In the genomic region with DNA sequence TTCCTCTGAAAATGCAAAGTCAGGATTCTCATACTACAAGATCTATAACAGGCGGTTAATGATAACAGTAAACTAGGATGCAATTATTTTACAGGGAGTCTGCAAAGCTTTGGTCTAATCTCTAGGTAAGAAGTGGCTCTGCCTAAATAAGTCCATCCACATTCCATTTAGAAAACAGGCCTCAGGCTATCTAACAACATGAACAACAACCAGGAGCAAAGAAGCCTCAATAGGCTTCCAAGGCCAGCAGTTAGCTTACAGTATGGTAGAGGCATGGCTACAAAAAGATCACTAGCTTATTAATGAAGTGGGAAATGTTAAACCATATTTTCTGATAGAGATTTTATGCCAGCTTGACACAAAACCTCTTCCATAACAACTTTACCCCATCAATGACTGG, we compare ENCODE assay signal across 30 cellular contexts. TPM values are rescaled to one million over a fixed set of nuclear protein-coding genes. Genes with fewer than 3 reads are reported as not detected.
A peak's percentile ranks its signal among the peaks of the same experiment; 100 is the strongest.
DNase-seq lines count a peak whose midpoint lies in the region; ATAC-seq, FAIRE-seq and TF ChIP-seq lines count a peak whose summit lies in the region.
"Had no signal": no experiment of that assay in that cellular context is flagged by ENCODE, and none has a peak within 500 bp of the region (broad histone marks: within the 10 kb centered on the region; RNA-seq: fewer than 3 reads in every experiment).

No MANE protein-coding gene starts in this region.

- no peak for ATAC-seq in K562
- ATAC-seq: activated T-helper 17 cell treated with anti-CD3 and anti-CD28 coated beads, Interleukin-2, amount 50 U/mL, for 72 hours; PC-3; Right ventricle myocardium inferior had no signal

- no peaks in the 10 kb centered on the region for H4K20me1 ChIP-seq in K562 (replicated peaks; ENCODE audit: control insufficient read depth, insufficient read depth, low read length)
- H4K20me1 ChIP-seq: BLaER1 had no signal

- POLR2A ChIA-PET in K562 (lab: Yijun Ruan, JAX), result no interaction called here

- FAIRE-seq in K562 (lab: Jason Lieb, UNC), result no peak
- FAIRE-seq: GM12892, keratinocyte, small intestine, urothelium cell line had no signal

- TF ChIP-seq EP300 in K562 (IDR thresholded peaks at IDR 0.05; ENCODE audit: low read length), result no peak
- TF ChIP-seq EP300 in sigmoid colon (IDR thresholded peaks at IDR 0.05), result no peak

- no peaks in the 10 kb centered on the region; a peak in 1 of 5 replicates for H3K4me1 ChIP-seq in K562 (replicated peaks in 1 of 2; ENCODE audit: control insufficient read depth in 2 of 2, insufficient read depth in 2 of 2, low read length in 2 of 2)
- no peaks in the 10 kb centered on the region for H3K4me1 ChIP-seq in muscle layer of colon (ENCODE audit: insufficient read depth, low read length)
- peaks cover 0 to 20% (median 18%) of the 10 kb centered on the region in 4 donors for H3K4me1 ChIP-seq in sigmoid colon
- H3K4me1 ChIP-seq: BLaER1 had no signal

- in situ Hi-C loops in K562 (cut with MboI), result no loop called here

- intact Hi-C loops in K562 (cut with micrococcal nuclease), result no loop called here
- intact Hi-C loops in sigmoid colon (cut with DNase I), result loop anchor here (5.0 kb wide), 1 partner anchor 279 kb away; no protein-coding TSS in a partner anchor

- H2AFZ ChIP-seq in K562 (ENCODE audit: low read depth, low read length), result no peak overlapping the region

- no peaks in the 10 kb centered on the region for H3K79me2 ChIP-seq in K562 (ENCODE audit: control insufficient read depth, insufficient read depth, low read length)

- no TSS peak for BruUV-seq in K562 (replicated peaks; lab: Mats Ljungman, UMichigan)

- TF ChIP-seq CTCF in K562 (IDR thresholded peaks at IDR 0.05 in 2 of 3, conservative IDR thresholded peaks at IDR 0.05 in 1 of 3; ENCODE audit: insufficient read depth in 2 of 3, low read depth in 1 of 3, low read length in 3 of 3) (no peak), sigmoid colon (IDR thresholded peaks at IDR 0.05) (no peak)

- TF ChIP-seq POLR2A in K562 (conservative IDR thresholded peaks at IDR 0.05), result no peak
- no peak for TF ChIP-seq POLR2A in sigmoid colon (IDR thresholded peaks at IDR 0.05)

- CTCF ChIA-PET in K562 (lab: Yijun Ruan, JAX; ENCODE audit: low intra/inter-chr PET ratio), result no interaction called here

- no peak overlapping the region for H3K4me2 ChIP-seq in K562 (ENCODE audit: insufficient read depth, low read length)
- H3K4me2 ChIP-seq: BLaER1 had no signal

- TF ChIP-seq RAD21 in K562 (CRISPR knock-in tag; conservative IDR thresholded peaks at IDR 0.05 in 1 of 2, IDR thresholded peaks at IDR 0.05 in 1 of 2), result no peak

- no peaks in the 10 kb centered on the region for H3K9me1 ChIP-seq in K562 (ENCODE audit: control insufficient read depth, insufficient read depth, low read length)

- peak; percentile 27 for DNase-seq in M059J (ENCODE audit: low read depth)
- no peak for DNase-seq in K562 (ENCODE audit: extremely low read depth in 1 of 4, low spot score in 3 of 4)
- DNase-seq in sigmoid colon, result no peak
- DNase-seq in activated CD8-positive, alpha-beta memory T cell treated with anti-CD3 and anti-CD28 coated beads, Interleukin-2, amount 50 U/mL, for 48 hours, result no peak
- no peak for DNase-seq in activated effector memory CD4-positive, alpha-beta T cell treated with anti-CD3 and anti-CD28 coated beads, Interleukin-2, amount 50 U/mL, for 16 hours
- no peak for DNase-seq in DMS79 treated with DMSO at 0.1 percent for 48 hours (lab: John Stamatoyannopoulos, UW)
- DNase-seq: activated CD4-positive, alpha-beta memory T cell treated with anti-CD3 and anti-CD28 coated beads for 36 hours; activated CD4-positive, alpha-beta T cell treated with anti-CD3 and anti-CD28 coated beads for 1 hour; aorta; caudate nucleus; DMS153; endodermal cell; H9; left ventricle myocardium inferior; naive B cell; NCI-H2081; NCI-H526; occipital lobe; PC-3; small intestine; stimulated activated naive CD4-positive, alpha-beta T cell treated with Interleukin-2 at 50 U/mL for 16 hours had no signal

- no peaks in the 10 kb centered on the region for H3K27me3 ChIP-seq in K562 (ENCODE audit: control insufficient read depth in 2 of 2, insufficient read depth in 2 of 2, low read length in 2 of 2)
- H3K27me3 ChIP-seq in muscle layer of colon (ENCODE audit: control insufficient read depth in 1 of 2, insufficient read depth in 2 of 2, low read length in 2 of 2), result no peaks in the 10 kb centered on the region
- no peaks in the 10 kb centered on the region for H3K27me3 ChIP-seq in sigmoid colon
- H3K27me3 ChIP-seq: BLaER1 had no signal

- peak overlapping the region; percentile 1; the same call in 1 of the 3 replicates for H3K27ac ChIP-seq in K562 (ENCODE audit: extremely low read depth, low read depth, low read length)
- peak overlapping the region; percentile 75 for H3K27ac ChIP-seq in muscle layer of colon (ENCODE audit: low read depth, low read length)
- H3K27ac ChIP-seq in sigmoid colon, result peak overlapping the region in 3 of 4 donors; percentile 90 to 93 (median 92)
- H3K27ac ChIP-seq: BLaER1, left ventricle myocardium inferior had no signal

- H3K36me3 ChIP-seq in K562 (ENCODE audit: control insufficient read depth, insufficient read depth, low read length), result peaks cover 47% of the 10 kb centered on the region; the same call in 2 of the 3 replicates
- no peaks in the 10 kb centered on the region for H3K36me3 ChIP-seq in muscle layer of colon (ENCODE audit: insufficient read depth, low read length)
- no peaks in the 10 kb centered on the region for H3K36me3 ChIP-seq in sigmoid colon

- no peak overlapping the region for H3K4me3 ChIP-seq in K562
- peak overlapping the region; percentile 15 to 83 for H3K4me3 ChIP-seq in muscle layer of colon (ENCODE audit: low read depth in 1 of 2, low read length in 2 of 2)
- H3K4me3 ChIP-seq in sigmoid colon, result peak overlapping the region; percentile 76 to 96 (median 81)
- H3K4me3 ChIP-seq: BLaER1, left ventricle myocardium inferior had no signal

- 76% methylated on average over 1 of the region's 1 CpG for WGBS in K562 (ENCODE audit: insufficient coverage, low coverage, missing lambda C conversion rate)
- 79 to 97% methylated on average over 1 of the region's 1 CpG for WGBS in sigmoid colon, 2 donors

- H3K9me3 ChIP-seq in K562 (replicated peaks; ENCODE audit: control insufficient read depth, insufficient read depth, low read depth, low read length), result peaks cover 4% of the 10 kb centered on the region
- H3K9me3 ChIP-seq in muscle layer of colon (ENCODE audit: low read length), result no peaks in the 10 kb centered on the region
- no peaks in the 10 kb centered on the region for H3K9me3 ChIP-seq in sigmoid colon
- H3K9me3 ChIP-seq: left ventricle myocardium inferior had no signal

- H3K9ac ChIP-seq in K562 (ENCODE audit: insufficient read depth in 1 of 2, low read depth in 2 of 2, low read length in 2 of 2) (no peak overlapping the region), muscle layer of colon (ENCODE audit: low read length) (peak overlapping the region; percentile 94)
- H3K9ac ChIP-seq: BLaER1 had no signal

TF ChIP-seq in K562, 482 proteins besides CTCF, POLR2A, EP300 and RAD21:
- TF ChIP-seq, protein P1, sequence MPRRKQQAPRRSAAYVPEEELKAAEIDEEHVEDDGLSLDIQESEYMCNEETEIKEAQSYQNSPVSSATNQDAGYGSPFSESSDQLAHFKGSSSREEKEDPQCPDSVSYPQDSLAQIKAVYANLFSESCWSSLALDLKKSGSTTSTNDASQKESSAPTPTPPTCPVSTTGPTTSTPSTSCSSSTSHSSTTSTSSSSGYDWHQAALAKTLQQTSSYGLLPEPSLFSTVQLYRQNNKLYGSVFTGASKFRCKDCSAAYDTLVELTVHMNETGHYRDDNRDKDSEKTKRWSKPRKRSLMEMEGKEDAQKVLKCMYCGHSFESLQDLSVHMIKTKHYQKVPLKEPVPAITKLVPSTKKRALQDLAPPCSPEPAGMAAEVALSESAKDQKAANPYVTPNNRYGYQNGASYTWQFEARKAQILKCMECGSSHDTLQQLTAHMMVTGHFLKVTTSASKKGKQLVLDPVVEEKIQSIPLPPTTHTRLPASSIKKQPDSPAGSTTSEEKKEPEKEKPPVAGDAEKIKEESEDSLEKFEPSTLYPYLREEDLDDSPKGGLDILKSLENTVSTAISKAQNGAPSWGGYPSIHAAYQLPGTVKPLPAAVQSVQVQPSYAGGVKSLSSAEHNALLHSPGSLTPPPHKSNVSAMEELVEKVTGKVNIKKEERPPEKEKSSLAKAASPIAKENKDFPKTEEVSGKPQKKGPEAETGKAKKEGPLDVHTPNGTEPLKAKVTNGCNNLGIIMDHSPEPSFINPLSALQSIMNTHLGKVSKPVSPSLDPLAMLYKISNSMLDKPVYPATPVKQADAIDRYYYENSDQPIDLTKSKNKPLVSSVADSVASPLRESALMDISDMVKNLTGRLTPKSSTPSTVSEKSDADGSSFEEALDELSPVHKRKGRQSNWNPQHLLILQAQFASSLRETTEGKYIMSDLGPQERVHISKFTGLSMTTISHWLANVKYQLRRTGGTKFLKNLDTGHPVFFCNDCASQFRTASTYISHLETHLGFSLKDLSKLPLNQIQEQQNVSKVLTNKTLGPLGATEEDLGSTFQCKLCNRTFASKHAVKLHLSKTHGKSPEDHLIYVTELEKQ (CRISPR knock-in tag; IDR thresholded peaks at IDR 0.05), result no peak
- TF ChIP-seq C11orf30 (IDR thresholded peaks at IDR 0.05; ENCODE audit: low read depth), result peak; percentile 26
- peak; percentile 44; the same call in 1 of the 2 replicates for TF ChIP-seq ZNF316 (IDR thresholded peaks at IDR 0.05)
- no peak for TF ChIP-seq RBBP5 (IDR thresholded peaks at IDR 0.05; ENCODE audit: borderline replicate concordance, insufficient read depth, low read length, poor library complexity, severe bottlenecking)

RNA-seq across cellular contexts. Expression of a gene that starts 6.4 kb away (rescaled TPM):
- 4.4 and 5.3 TPM in 2 replicates for total RNA-seq in M059J (2014; rRNA removed; shearing (Covaris generic))
- not detected in 2 replicates for total RNA-seq in K562 (2011; cell fraction: chromatin; rRNA removed; ENCODE audit: low replicate concordance)
- not detected in 2 replicates for total RNA-seq in K562 (2011; cell fraction: nucleolus; rRNA removed)
- total RNA-seq in K562 (2011; cell fraction: nucleoplasm; rRNA removed), result not detected in 2 replicates
- not detected in 2 replicates for total RNA-seq in K562 (2014; rRNA removed)
- total RNA-seq in K562 (2014; rRNA removed; fragmentation: Illumina TruSeq; extraction: Trizol), result not detected in 2 replicates
- not detected in 2 replicates for total RNA-seq in K562 (2015; rRNA removed; fragmentation: Illumina TruSeq; extraction: Trizol)
- not detected in 2 replicates for total RNA-seq in K562 (2021)
- not detected in 2 replicates for polyA plus RNA-seq in K562 (2011; rRNA removed)
- polyA plus RNA-seq in K562 (2011; cell fraction: cytosol; rRNA removed), result not detected in 2 replicates
- not detected in 2 replicates for polyA plus RNA-seq in K562 (2011; cell fraction: nucleus; rRNA removed)
- 0.03 TPM in 1 of 2 replicates, not detected in the other for polyA plus RNA-seq in K562 (2012)
- not detected in 2 replicates for polyA plus RNA-seq in K562 (2014; fragmentation: Illumina TruSeq; extraction: Trizol)
- polyA plus RNA-seq in K562 (2014; fragmentation: Nextera tagmentation; extraction: Ambion mirVana), result not detected
- not detected in 2 replicates for polyA plus RNA-seq in K562 (2014; rRNA removed)
- polyA minus RNA-seq in K562 (2011; rRNA and poly(A)+ RNA removed), result not detected in 2 replicates
- not detected in 2 replicates for polyA minus RNA-seq in K562 (2011; cell fraction: cytosol; rRNA and poly(A)+ RNA removed)
- polyA minus RNA-seq in K562 (2011; cell fraction: nucleus; rRNA and poly(A)+ RNA removed), result not detected in 2 replicates
- 100 to 1,000 TPM; 282 to 693 (median 543) TPM for total RNA-seq in sigmoid colon
- polyA plus RNA-seq in sigmoid colon, result 10 to 100 TPM in 2 of 3 donors, 1 to 10 TPM in 1; 2.3 to 40.2 (median 23.4) TPM
- total RNA-seq: activated CD4-positive, alpha-beta memory T cell treated with anti-CD3 and anti-CD28 coated beads for 36 hours; activated T-helper 17 cell treated with anti-CD3 and anti-CD28 coated beads, Interleukin-2, amount 50 U/mL, for 72 hours; endodermal cell; H9; occipital lobe; PC-3; renal cortical epithelial cell; Right ventricle myocardium inferior; temporal lobe had no signal
- polyA plus RNA-seq: keratinocyte had no signal

Comparison
In these comparisons a context has a peak if more than half of its experiments do, and no peak if none do; other contexts are left out.
1. H3K27ac ChIP-seq: peak in every context shown above with its lines; median percentile 92 in sigmoid colon; 75 in muscle layer of colon; 1 in K562.
2. RNA of a gene that starts 6.4 kb away (total RNA-seq): 282 to 693 TPM in sigmoid colon; 4.4 to 5.3 TPM in M059J and not detected in K562; every median in the first group is over 10 times any median in the second.